1 cellular context compared by ENCODE assay signal in the genomic region with DNA sequence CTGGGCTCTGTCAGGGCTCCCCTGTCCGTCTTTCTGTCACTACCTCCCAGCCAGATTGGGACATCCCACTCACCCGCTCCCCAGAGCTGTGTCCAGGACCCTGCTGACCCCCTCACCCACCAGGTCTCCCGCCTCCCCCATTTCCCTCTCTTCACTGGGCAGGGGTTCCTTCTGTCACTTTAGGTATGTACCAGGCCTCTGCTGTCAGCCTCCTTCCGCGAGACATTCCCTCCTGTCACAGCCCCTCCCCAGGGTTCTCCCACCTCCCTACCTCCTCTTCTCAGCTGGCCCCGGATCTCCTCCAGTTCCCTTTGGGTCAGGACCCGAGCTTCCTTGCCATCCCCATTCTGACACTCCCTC.
TF ChIP-seq lines count a peak whose summit lies in the region.

No MANE protein-coding gene starts in this region.

TF ChIP-seq in HepG2, 621 proteins besides CTCF, POLR2A, EP300 and RAD21:
- TF ChIP-seq ZNF605 (CRISPR knock-in tag; IDR thresholded peaks at IDR 0.05) (peak; percentile 35; the same call in 1 of the 2 replicates), SATB2 (CRISPR knock-in tag; IDR thresholded peaks at IDR 0.05) (no peak), ZC3H13 (CRISPR knock-in tag; IDR thresholded peaks at IDR 0.05) (peak; percentile 41; the same call in 1 of the 2 replicates), ZNF761 (CRISPR knock-in tag; conservative IDR thresholded peaks at IDR 0.05) (0 out of 2 replicates have a peak, but pooled peaks have one; percentile 4), MED8 (CRISPR knock-in tag; IDR thresholded peaks at IDR 0.05; ENCODE audit: insufficient replicate concordance) (peak; percentile 7), MEIS1 (CRISPR knock-in tag; IDR thresholded peaks at IDR 0.05; ENCODE audit: borderline replicate concordance) (peak; percentile 10; the same call in 1 of the 2 replicates), MED1 (CRISPR knock-in tag; IDR thresholded peaks at IDR 0.05) (no peak)
- TF ChIP-seq, protein P1, sequence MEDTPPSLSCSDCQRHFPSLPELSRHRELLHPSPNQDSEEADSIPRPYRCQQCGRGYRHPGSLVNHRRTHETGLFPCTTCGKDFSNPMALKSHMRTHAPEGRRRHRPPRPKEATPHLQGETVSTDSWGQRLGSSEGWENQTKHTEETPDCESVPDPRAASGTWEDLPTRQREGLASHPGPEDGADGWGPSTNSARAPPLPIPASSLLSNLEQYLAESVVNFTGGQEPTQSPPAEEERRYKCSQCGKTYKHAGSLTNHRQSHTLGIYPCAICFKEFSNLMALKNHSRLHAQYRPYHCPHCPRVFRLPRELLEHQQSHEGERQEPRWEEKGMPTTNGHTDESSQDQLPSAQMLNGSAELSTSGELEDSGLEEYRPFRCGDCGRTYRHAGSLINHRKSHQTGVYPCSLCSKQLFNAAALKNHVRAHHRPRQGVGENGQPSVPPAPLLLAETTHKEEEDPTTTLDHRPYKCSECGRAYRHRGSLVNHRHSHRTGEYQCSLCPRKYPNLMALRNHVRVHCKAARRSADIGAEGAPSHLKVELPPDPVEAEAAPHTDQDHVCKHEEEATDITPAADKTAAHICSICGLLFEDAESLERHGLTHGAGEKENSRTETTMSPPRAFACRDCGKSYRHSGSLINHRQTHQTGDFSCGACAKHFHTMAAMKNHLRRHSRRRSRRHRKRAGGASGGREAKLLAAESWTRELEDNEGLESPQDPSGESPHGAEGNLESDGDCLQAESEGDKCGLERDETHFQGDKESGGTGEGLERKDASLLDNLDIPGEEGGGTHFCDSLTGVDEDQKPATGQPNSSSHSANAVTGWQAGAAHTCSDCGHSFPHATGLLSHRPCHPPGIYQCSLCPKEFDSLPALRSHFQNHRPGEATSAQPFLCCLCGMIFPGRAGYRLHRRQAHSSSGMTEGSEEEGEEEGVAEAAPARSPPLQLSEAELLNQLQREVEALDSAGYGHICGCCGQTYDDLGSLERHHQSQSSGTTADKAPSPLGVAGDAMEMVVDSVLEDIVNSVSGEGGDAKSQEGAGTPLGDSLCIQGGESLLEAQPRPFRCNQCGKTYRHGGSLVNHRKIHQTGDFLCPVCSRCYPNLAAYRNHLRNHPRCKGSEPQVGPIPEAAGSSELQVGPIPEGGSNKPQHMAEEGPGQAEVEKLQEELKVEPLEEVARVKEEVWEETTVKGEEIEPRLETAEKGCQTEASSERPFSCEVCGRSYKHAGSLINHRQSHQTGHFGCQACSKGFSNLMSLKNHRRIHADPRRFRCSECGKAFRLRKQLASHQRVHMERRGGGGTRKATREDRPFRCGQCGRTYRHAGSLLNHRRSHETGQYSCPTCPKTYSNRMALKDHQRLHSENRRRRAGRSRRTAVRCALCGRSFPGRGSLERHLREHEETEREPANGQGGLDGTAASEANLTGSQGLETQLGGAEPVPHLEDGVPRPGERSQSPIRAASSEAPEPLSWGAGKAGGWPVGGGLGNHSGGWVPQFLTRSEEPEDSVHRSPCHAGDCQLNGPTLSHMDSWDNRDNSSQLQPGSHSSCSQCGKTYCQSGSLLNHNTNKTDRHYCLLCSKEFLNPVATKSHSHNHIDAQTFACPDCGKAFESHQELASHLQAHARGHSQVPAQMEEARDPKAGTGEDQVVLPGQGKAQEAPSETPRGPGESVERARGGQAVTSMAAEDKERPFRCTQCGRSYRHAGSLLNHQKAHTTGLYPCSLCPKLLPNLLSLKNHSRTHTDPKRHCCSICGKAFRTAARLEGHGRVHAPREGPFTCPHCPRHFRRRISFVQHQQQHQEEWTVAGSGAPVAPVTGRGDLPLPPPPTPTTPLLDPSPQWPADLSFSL (CRISPR knock-in tag; IDR thresholded peaks at IDR 0.05): 0 out of 2 replicates have a peak, but pooled peaks have one; percentile 51
- TF ChIP-seq, protein P2, sequence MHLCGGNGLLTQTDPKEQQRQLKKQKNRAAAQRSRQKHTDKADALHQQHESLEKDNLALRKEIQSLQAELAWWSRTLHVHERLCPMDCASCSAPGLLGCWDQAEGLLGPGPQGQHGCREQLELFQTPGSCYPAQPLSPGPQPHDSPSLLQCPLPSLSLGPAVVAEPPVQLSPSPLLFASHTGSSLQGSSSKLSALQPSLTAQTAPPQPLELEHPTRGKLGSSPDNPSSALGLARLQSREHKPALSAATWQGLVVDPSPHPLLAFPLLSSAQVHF (CRISPR knock-in tag; IDR thresholded peaks at IDR 0.05): 0 out of 2 replicates have a peak, but pooled peaks have one; percentile 8
- TF ChIP-seq, protein P3, sequence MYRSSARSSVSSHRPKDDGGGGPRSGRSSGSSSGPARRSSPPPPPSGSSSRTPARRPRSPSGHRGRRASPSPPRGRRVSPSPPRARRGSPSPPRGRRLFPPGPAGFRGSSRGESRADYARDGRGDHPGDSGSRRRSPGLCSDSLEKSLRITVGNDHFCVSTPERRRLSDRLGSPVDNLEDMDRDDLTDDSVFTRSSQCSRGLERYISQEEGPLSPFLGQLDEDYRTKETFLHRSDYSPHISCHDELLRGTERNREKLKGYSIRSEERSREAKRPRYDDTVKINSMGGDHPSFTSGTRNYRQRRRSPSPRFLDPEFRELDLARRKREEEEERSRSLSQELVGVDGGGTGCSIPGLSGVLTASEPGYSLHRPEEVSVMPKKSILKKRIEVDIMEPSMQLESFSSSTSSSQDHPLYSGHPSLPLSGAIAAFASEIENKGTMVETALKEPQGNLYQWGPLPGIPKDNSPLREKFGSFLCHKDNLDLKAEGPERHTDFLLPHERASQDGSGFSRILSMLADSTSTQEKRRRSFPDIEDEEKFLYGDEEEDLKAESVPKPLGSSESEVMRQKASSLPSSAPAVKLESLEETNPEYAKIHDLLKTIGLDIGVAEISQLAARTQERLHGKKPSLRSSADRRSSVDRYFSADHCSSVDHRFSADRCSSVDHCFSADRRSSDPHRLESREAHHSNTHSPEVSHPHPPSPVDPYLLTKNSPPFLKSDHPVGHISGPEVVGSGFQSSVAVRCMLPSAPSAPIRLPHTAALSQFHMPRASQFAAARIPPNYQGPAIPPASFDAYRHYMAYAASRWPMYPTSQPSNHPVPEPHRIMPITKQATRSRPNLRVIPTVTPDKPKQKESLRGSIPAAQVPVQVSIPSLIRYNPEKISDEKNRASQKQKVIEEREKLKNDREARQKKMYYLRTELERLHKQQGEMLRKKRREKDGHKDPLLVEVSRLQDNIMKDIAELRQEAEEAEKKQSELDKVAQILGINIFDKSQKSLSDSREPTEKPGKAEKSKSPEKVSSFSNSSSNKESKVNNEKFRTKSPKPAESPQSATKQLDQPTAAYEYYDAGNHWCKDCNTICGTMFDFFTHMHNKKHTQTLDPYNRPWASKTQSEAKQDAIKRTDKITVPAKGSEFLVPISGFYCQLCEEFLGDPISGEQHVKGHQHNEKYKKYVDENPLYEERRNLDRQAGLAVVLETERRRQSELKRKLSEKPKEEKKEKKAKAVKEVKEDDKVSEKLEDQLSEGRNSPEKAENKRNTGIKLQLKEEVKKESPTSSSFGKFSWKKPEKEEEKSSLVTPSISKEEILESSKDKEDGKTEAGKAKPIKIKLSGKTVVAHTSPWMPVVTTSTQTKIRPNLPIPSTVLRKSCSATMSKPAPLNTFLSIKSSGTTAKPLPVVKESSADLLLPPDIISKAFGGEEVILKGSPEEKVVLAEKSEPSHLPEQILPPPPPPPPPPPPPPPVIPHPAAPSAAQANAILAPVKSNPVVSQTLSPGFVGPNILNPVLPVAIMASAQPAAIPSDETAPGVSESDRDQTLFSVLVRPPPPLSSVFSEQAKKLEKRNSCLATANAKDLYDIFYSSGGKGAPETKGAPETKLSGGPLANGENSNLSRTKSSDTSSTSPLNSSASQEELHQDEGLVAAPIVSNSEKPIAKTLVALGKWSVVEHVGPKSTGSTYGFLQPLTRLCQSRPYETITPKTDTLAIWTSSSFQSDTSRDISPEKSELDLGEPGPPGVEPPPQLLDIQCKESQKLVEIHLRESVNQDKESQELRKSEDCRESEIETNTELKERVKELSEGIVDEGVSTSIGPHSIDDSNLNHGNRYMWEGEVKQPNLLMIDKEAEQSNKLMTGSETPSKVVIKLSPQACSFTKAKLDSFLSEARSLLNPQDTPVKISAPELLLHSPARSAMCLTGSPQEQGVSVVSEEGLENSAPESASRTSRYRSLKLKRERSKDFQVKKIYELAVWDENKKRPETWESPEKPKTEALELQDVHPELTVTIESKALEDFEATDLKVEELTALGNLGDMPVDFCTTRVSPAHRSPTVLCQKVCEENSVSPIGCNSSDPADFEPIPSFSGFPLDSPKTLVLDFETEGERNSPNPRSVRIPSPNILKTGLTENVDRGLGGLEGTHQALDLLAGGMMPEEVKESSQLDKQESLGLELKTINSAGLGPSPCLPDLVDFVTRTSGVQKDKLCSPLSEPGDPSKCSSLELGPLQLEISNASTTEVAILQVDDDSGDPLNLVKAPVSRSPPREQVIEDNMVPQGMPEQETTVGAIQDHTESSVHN (CRISPR knock-in tag; IDR thresholded peaks at IDR 0.05): 0 out of 2 replicates have a peak, but pooled peaks have one; percentile 6
- TF ChIP-seq, protein P4, sequence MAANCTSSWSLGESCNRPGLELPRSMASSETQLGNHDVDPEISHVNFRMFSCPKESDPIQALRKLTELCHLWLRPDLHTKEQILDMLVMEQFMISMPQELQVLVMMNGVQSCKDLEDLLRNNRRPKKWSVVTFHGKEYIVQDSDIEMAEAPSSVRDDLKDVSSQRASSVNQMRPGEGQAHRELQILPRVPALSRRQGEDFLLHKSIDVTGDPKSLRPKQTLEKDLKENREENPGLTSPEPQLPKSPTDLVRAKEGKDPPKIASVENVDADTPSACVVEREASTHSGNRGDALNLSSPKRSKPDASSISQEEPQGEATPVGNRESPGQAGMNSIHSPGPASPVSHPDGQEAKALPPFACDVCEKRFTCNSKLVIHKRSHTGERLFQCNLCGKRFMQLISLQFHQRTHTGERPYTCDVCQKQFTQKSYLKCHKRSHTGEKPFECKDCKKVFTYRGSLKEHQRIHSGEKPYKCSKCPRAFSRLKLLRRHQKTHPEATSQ (CRISPR knock-in tag; IDR thresholded peaks at IDR 0.05; ENCODE audit: borderline replicate concordance): 0 out of 2 replicates have a peak, but pooled peaks have one; percentile 10
